12 cellular contexts compared by ENCODE assay signal in genomic region chr10:97851341-97852001, GRCh38. TPM values are rescaled to one million over a fixed set of nuclear protein-coding genes. Genes with fewer than 3 reads are reported as not detected.
DNase-seq lines count a peak whose midpoint lies in the region; ATAC-seq lines count a peak whose summit lies in the region.
"Had no signal": no experiment of that assay in that cellular context is flagged by ENCODE, and none has a peak within 500 bp of the region (broad histone marks: within the 10 kb centered on the region; RNA-seq: fewer than 3 reads in every experiment).

No MANE protein-coding gene starts in this region.

- ATAC-seq in naive thymus-derived CD8-positive, alpha-beta T cell, result peak; percentile 9 to 34
- ATAC-seq in HG02763 (IDR thresholded peaks at IDR 0.05; ENCODE audit: unreplicated experiment), result no peak

- no peaks in the 10 kb centered on the region for H3K27me3 Mint-ChIP-seq in CD4-positive, alpha-beta memory T cell
- H3K27me3 Mint-ChIP-seq in activated naive CD8-positive, alpha-beta T cell, result no peaks in the 10 kb centered on the region
- peaks cover 0 to 3% (median 0%) of the 10 kb centered on the region in 5 donors for H3K27me3 Mint-ChIP-seq in naive thymus-derived CD8-positive, alpha-beta T cell

- peak; percentile 50 to 70 (median 57) for DNase-seq in CD4-positive, alpha-beta memory T cell
- DNase-seq in NCI-H2171 treated with DMSO at 0.1 percent for 48 hours (lab: John Stamatoyannopoulos, UW) (peak; percentile 75), NCI-H1930 (lab: John Stamatoyannopoulos, UW) (no peak), NCI-H526 (lab: John Stamatoyannopoulos, UW) (no peak), GDM1 (lab: John Stamatoyannopoulos, UW) (no peak)
- peak in 3 of 10 donors; percentile 15 to 40 (median 30) for DNase-seq in naive thymus-derived CD8-positive, alpha-beta T cell
- DNase-seq: DND-41, HCEC 1CT, NCI-H2029 treated with DMSO at 0.1 percent for 48 hours, SIG-M5 had no signal

- POLR2A ChIA-PET in CD4-positive, alpha-beta memory T cell (lab: Charles Lee; ENCODE audit: partially characterized antibody), result interaction anchor here (1.1 to 4.9 kb wide), 6 partner anchors 8 to 165 kb away, joined by 3 to 56 read pairs (median 10); partner anchors contain the start of genes AVPI1 and ZFYVE27
- POLR2A ChIA-PET in naive thymus-derived CD8-positive, alpha-beta T cell (lab: Charles Lee), result interaction anchor here (0.6 to 4.2 kb wide), 5 partner anchors 17 to 115 kb away, joined by 3 to 30 read pairs (median 4); partner anchors contain the start of gene ZFYVE27

- H3K36me3 ChIP-seq in CD4-positive, alpha-beta memory T cell (ENCODE audit: insufficient read depth, low read length), result no peaks in the 10 kb centered on the region

- H3K36me3 Mint-ChIP-seq in CD4-positive, alpha-beta memory T cell, result peaks cover 5 to 12% of the 10 kb centered on the region in 2 donors
- peaks cover 2% of the 10 kb centered on the region for H3K36me3 Mint-ChIP-seq in activated naive CD8-positive, alpha-beta T cell
- H3K36me3 Mint-ChIP-seq in naive thymus-derived CD8-positive, alpha-beta T cell, result peaks cover 0 to 3% (median 0%) of the 10 kb centered on the region in 3 donors

- peaks cover 30 to 51% (median 44%) of the 10 kb centered on the region in 4 donors for H3K4me1 Mint-ChIP-seq in CD4-positive, alpha-beta memory T cell
- H3K4me1 Mint-ChIP-seq in activated naive CD8-positive, alpha-beta T cell (ENCODE audit: low read depth), result peaks cover 48% of the 10 kb centered on the region
- H3K4me1 Mint-ChIP-seq in naive thymus-derived CD8-positive, alpha-beta T cell, result peaks cover 32 to 41% (median 40%) of the 10 kb centered on the region in 4 donors

- no peaks in the 10 kb centered on the region for H3K9me3 Mint-ChIP-seq in CD4-positive, alpha-beta memory T cell
- H3K9me3 Mint-ChIP-seq in activated naive CD8-positive, alpha-beta T cell (ENCODE audit: low read depth), result no peaks in the 10 kb centered on the region
- no peaks in the 10 kb centered on the region for H3K9me3 Mint-ChIP-seq in naive thymus-derived CD8-positive, alpha-beta T cell

- peak overlapping the region; percentile 19 for H3K27ac ChIP-seq in CD4-positive, alpha-beta memory T cell (ENCODE audit: low read depth, low read length)

- peak overlapping the region; percentile 90 to 96 (median 91) for H3K4me3 Mint-ChIP-seq in CD4-positive, alpha-beta memory T cell
- H3K4me3 Mint-ChIP-seq in activated naive CD8-positive, alpha-beta T cell, result peak overlapping the region; percentile 82
- H3K4me3 Mint-ChIP-seq in naive thymus-derived CD8-positive, alpha-beta T cell, result peak overlapping the region; percentile 80 to 95 (median 88)

- intact Hi-C loops in CD4-positive, alpha-beta memory T cell (cut with micrococcal nuclease), result loop anchor here (2.0 to 5.0 kb wide), 3 partner anchors 59 to 281 kb away; partner anchors contain the start of genes AVPI1 and R3HCC1L

- peak overlapping the region; percentile 76 to 79 for H3K4me3 ChIP-seq in CD4-positive, alpha-beta memory T cell (ENCODE audit: low read length in 2 of 2)

- peak overlapping the region; percentile 52 to 91 (median 72) for H3K27ac Mint-ChIP-seq in CD4-positive, alpha-beta memory T cell
- H3K27ac Mint-ChIP-seq in activated naive CD8-positive, alpha-beta T cell, result no peak overlapping the region
- peak overlapping the region in 8 of 10 donors; percentile 32 to 86 (median 74) for H3K27ac Mint-ChIP-seq in naive thymus-derived CD8-positive, alpha-beta T cell

- no peaks in the 10 kb centered on the region for H3K9me3 ChIP-seq in CD4-positive, alpha-beta memory T cell (ENCODE audit: control insufficient read depth in 1 of 2, low read length in 2 of 2)

- peaks cover 40% of the 10 kb centered on the region for H3K4me1 ChIP-seq in CD4-positive, alpha-beta memory T cell (ENCODE audit: insufficient read depth, low read length)

- CTCF ChIA-PET in CD4-positive, alpha-beta memory T cell (lab: Charles Lee; ENCODE audit: partially characterized antibody), result interaction anchor here (1.1 to 5.1 kb wide), 4 partner anchors 14 to 60 kb away, joined by 3 to 42 read pairs (median 18); no protein-coding TSS in a partner anchor

- no peaks in the 10 kb centered on the region for H3K27me3 ChIP-seq in CD4-positive, alpha-beta memory T cell (ENCODE audit: insufficient read depth, low read length)

RNA-seq across cellular contexts. Expression of gene GOLGA7B, which starts 1.8 kb away (rescaled TPM):
- 1 to 10 TPM; 7.6 to 7.9 TPM for total RNA-seq in CD4-positive, alpha-beta memory T cell
- 1 to 10 TPM in 1 of 2 donors, under 1 TPM in 1; 0.46 to 1.7 TPM for polyA plus RNA-seq in CD4-positive, alpha-beta memory T cell
- 1 to 10 TPM; 5.5 to 8.1 TPM for total RNA-seq in naive thymus-derived CD8-positive, alpha-beta T cell
- under 1 TPM; 0.35 to 0.61 (median 0.44) TPM for polyA plus RNA-seq in naive thymus-derived CD8-positive, alpha-beta T cell

Comparison
In these comparisons a context has a peak if more than half of its experiments do, and no peak if none do; other contexts are left out.
1. DNase-seq: peak in CD4-positive, alpha-beta memory T cell (5 of 5) and NCI-H2171 treated with DMSO at 0.1 percent for 48 hours (single experiment); none in NCI-H1930 (0 of 2), NCI-H526 (0 of 2) and GDM1 (single experiment).
2. Peak in every context shown above with its lines, with median percentiles within 50 percentile points of each other: H3K4me3 Mint-ChIP-seq.